In genomic region chr11:75802913-75803820, GRCh38 we compare ENCODE assay signal across 8 cellular contexts. TPM values are rescaled to one million over a fixed set of nuclear protein-coding genes. Genes with fewer than 3 reads are reported as not detected.
A peak's percentile ranks its signal among the peaks of the same experiment; 100 is the strongest.
DNase-seq lines count a peak whose midpoint lies in the region; ATAC-seq and TF ChIP-seq lines count a peak whose summit lies in the region.

No MANE protein-coding gene starts in this region.

- peak; percentile 4 for DNase-seq in NCI-H2029 (lab: John Stamatoyannopoulos, UW)
- DNase-seq in NCI-H2029 treated with DMSO at 0.1 percent for 48 hours (lab: John Stamatoyannopoulos, UW), result no peak
- peak; percentile 58 for DNase-seq in NCI-H748 treated with DMSO at 0.1 percent for 48 hours (lab: John Stamatoyannopoulos, UW)
- peak; percentile 80 to 83 for DNase-seq in activated CD4-positive, alpha-beta T cell treated with anti-CD3 and anti-CD28 coated beads, Interleukin-2, amount 50 U/mL, for 48 hours
- DNase-seq in dorsolateral prefrontal cortex, result peak; percentile 61 to 92 (median 80)
- DNase-seq in lung microvascular endothelial cell (ENCODE audit: low read depth in 2 of 2), result peak; percentile 73 to 83
- DNase-seq in stimulated activated CD8-positive, alpha-beta memory T cell treated with anti-CD3 and anti-CD28 coated beads, Interleukin-15, amount 100 ng/mL, for 24 hours (ENCODE audit: low read depth), result peak; percentile 25

- intact Hi-C loops in dorsolateral prefrontal cortex (cut with DNase I), result loop anchor here in 1 of 2 donors (2.0 to 10.0 kb wide), 3 partner anchors 66 to 402 kb away; partner anchors contain the start of gene WNT11

- H3K27ac ChIP-seq in dorsolateral prefrontal cortex, result peak overlapping the region in 50 of 59 donors; percentile 3 to 81 (median 47)

- peak; percentile 71 for ATAC-seq in HG03095 (IDR thresholded peaks at IDR 0.05; ENCODE audit: unreplicated experiment)

- H3K4me3 ChIP-seq in dorsolateral prefrontal cortex, result peak overlapping the region in 1 of 59 donors; percentile 1

- TF ChIP-seq CTCF in dorsolateral prefrontal cortex (IDR thresholded peaks at IDR 0.05 in 54 of 56, conservative IDR thresholded peaks at IDR 0.05 in 2 of 56; ENCODE audit: low read depth in 1 of 56, partially characterized antibody in 56 of 56), result peak; percentile 72 to 98 (median 95)

- H3K27me3 ChIP-seq in dorsolateral prefrontal cortex, result no peaks in the 10 kb centered on the region

RNA-seq across cellular contexts. Expression of gene UVRAG, which starts 11.8 kb away (rescaled TPM):
- total RNA-seq in dorsolateral prefrontal cortex (10 to 100 TPM; 29.8 to 76.8 (median 44.7) TPM), lung microvascular endothelial cell (41.0 and 60.7 TPM in 2 replicates)

RNA-seq across cellular contexts. Expression of gene DGAT2, which starts 34.6 kb away (rescaled TPM):
- total RNA-seq in dorsolateral prefrontal cortex (10 to 100 TPM in 53 of 120 experiments, 1 to 10 TPM in 67; 4.8 to 16.5 (median 9.7) TPM), lung microvascular endothelial cell (0.60 and 1.1 TPM in 2 replicates)
